In genomic region chr22:25529541-25530095, GRCh38 we compare ENCODE assay signal across 6 cellular contexts. TPM values are rescaled to one million over a fixed set of nuclear protein-coding genes. Genes with fewer than 3 reads are reported as not detected.
A peak's percentile ranks its signal among the peaks of the same experiment; 100 is the strongest.
DNase-seq lines count a peak whose midpoint lies in the region; ATAC-seq, FAIRE-seq and TF ChIP-seq lines count a peak whose summit lies in the region.
"Not testable (repeated sequence)": the region's sequence is repeated elsewhere in the genome, so short reads cannot be mapped to it uniquely, and the experiment has no call there.

No MANE protein-coding gene starts in this region.

- H3K4me1 ChIP-seq in RWPE2 (ENCODE audit: insufficient read depth, poor library complexity, severe bottlenecking); keratinocyte (ENCODE audit: control insufficient read depth, extremely low read depth, insufficient read depth, low read length): not testable (repeated sequence)

- H3K36me3 ChIP-seq in RWPE2 (ENCODE audit: low read depth); bronchial epithelial cell (ENCODE audit: control insufficient read depth, insufficient read depth, low read length); keratinocyte (ENCODE audit: control insufficient read depth in 2 of 2, extremely low read depth in 1 of 2, insufficient read depth in 2 of 2, low read length in 2 of 2): not testable (repeated sequence)

- dilution Hi-C loops in keratinocyte (cut with MboI; ENCODE audit: extremely low pct_ligation_motif_present, low sequenced_read_pairs), result not testable (repeated sequence)

- not testable (repeated sequence) for TF ChIP-seq CTCF in RWPE2 (IDR thresholded peaks at IDR 0.05; ENCODE audit: poor library complexity, severe bottlenecking); bronchial epithelial cell (IDR thresholded peaks at IDR 0.05; ENCODE audit: insufficient read depth, low read length, severe bottlenecking); keratinocyte (optimal IDR thresholded peaks at IDR 0.05 in 1 of 3, IDR thresholded peaks at IDR 0.05 in 1 of 3, conservative IDR thresholded peaks at IDR 0.05 in 1 of 3; ENCODE audit: extremely low read depth in 1 of 3, insufficient read depth in 2 of 3, low read length in 3 of 3)

- DNase-seq in HPDE6-E6E7 (ENCODE audit: extremely low spot score) (peak; percentile 38), NCI-H69 (lab: John Stamatoyannopoulos, UW) (peak; percentile 14), bronchial epithelial cell (ENCODE audit: low read depth) (peak; percentile 92), epithelial cell of prostate (ENCODE audit: low read depth, low spot score) (peak; percentile 62), keratinocyte (ENCODE audit: low read depth, low spot score) (peak; percentile 46)
- not testable (repeated sequence) for DNase-seq in RWPE2 (ENCODE audit: low spot score)

- not testable (repeated sequence) for H2AFZ ChIP-seq in keratinocyte (ENCODE audit: control insufficient read depth, low read length)

- not testable (repeated sequence) for H4K20me1 ChIP-seq in keratinocyte (ENCODE audit: control insufficient read depth, extremely low read depth, insufficient read depth, low read length)

- not testable (repeated sequence) for H3K9me3 ChIP-seq in RWPE2 (ENCODE audit: severe bottlenecking); keratinocyte (ENCODE audit: control insufficient read depth, low read depth, low read length)

- not testable (repeated sequence) for H3K9me1 ChIP-seq in keratinocyte (ENCODE audit: control insufficient read depth, extremely low read depth, insufficient read depth, low read length)

- not testable (repeated sequence) for H3K4me2 ChIP-seq in keratinocyte (ENCODE audit: control insufficient read depth, extremely low read depth, insufficient read depth, low read depth, low read length)

- not testable (repeated sequence) for H3K79me2 ChIP-seq in keratinocyte (ENCODE audit: control insufficient read depth, insufficient read depth, low read length)

- peak; percentile 92 for ATAC-seq in RWPE2 (ENCODE audit: low read depth)

- H3K9ac ChIP-seq in keratinocyte (ENCODE audit: control insufficient read depth, extremely low read depth, insufficient read depth, low read length), result not testable (repeated sequence)

- H3K27ac ChIP-seq in RWPE2 (ENCODE audit: poor library complexity, severe bottlenecking), result peak overlapping the region; percentile 46
- peak overlapping the region; percentile 77 for H3K27ac ChIP-seq in epithelial cell of prostate
- peak overlapping the region; percentile 67 for H3K27ac ChIP-seq in keratinocyte (ENCODE audit: control insufficient read depth, insufficient read depth, low read length)

- H3K27me3 ChIP-seq in RWPE2 (ENCODE audit: insufficient read depth, poor library complexity, severe bottlenecking); bronchial epithelial cell (ENCODE audit: control insufficient read depth, insufficient read depth, low read length); keratinocyte (ENCODE audit: control insufficient read depth, extremely low read depth, insufficient read depth, low read length): not testable (repeated sequence)

- FAIRE-seq in bronchial epithelial cell (lab: Jason Lieb, UNC) (peak; percentile 52), keratinocyte (lab: Jason Lieb, UNC) (peak; percentile 84)

- not testable (repeated sequence) for H3K4me3 ChIP-seq in RWPE2 (ENCODE audit: severe bottlenecking); bronchial epithelial cell (ENCODE audit: low read depth, low read length); keratinocyte (ENCODE audit: control insufficient read depth in 2 of 3, extremely low read depth in 1 of 3, insufficient read depth in 2 of 3, low read depth in 1 of 3, low read length in 3 of 3)

RNA-seq across cellular contexts. Expression of gene GRK3, which starts 34.9 kb away (rescaled TPM):
- 4.2 and 4.6 TPM in 2 replicates for total RNA-seq in bronchial epithelial cell
- 6.0 to 8.1 TPM (median 6.3 TPM) in 3 replicates for polyA plus RNA-seq in keratinocyte
- 8.9 TPM for polyA plus RNA-seq in keratinocyte (2011; ENCODE audit: low read depth)
- polyA plus RNA-seq in keratinocyte (2011; cell fraction: cytosol; rRNA removed), result 4.5 and 8.4 TPM in 2 replicates
- 6.7 and 7.4 TPM in 2 replicates for polyA plus RNA-seq in keratinocyte (2011; cell fraction: nucleus; rRNA removed)
- 3.0 and 7.2 TPM in 2 replicates for polyA plus RNA-seq in keratinocyte (2012; ENCODE audit: low replicate concordance)
- 6.3 to 9.6 TPM (median 6.8 TPM) in 3 replicates for polyA minus RNA-seq in keratinocyte
- polyA minus RNA-seq in keratinocyte (2011; cell fraction: cytosol; rRNA and poly(A)+ RNA removed), result 6.5 TPM
- 4.9 and 9.6 TPM in 2 replicates for polyA minus RNA-seq in keratinocyte (2011; cell fraction: nucleus; rRNA and poly(A)+ RNA removed)
